ENCODE assay signal across 1 cellular context in the genomic region with DNA sequence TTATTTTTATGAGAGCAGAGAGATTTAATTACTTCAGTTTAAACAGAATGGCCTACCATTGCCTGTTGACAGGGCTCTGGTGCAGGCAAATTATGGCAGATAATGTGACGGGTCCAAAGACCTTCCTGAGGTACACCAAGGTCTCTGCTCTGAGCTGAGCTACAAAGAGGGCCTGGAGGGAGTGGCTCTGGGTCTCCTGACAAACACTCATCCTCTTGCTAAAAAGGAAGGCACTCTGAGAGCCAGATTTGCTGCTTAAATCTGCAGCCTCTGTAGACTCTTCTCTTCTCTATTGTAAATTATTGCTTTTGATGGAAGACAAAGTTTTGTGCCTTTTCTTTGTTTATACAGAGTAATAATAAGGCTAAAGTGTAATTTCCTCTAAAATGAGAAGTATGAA.
TF ChIP-seq lines count a peak whose summit lies in the region.

No MANE protein-coding gene starts in this region.

TF ChIP-seq in IMR-90, 13 proteins besides CTCF, POLR2A, EP300 and RAD21 (continued from another document):
- TF ChIP-seq MAZ (IDR thresholded peaks at IDR 0.05; ENCODE audit: borderline replicate concordance, low read depth, low read length) (no peak), CHD1 (IDR thresholded peaks at IDR 0.05; ENCODE audit: low read depth, low read length) (no peak), BHLHE40 (IDR thresholded peaks at IDR 0.05; ENCODE audit: low read depth, low read length) (no peak), NFE2L2 (IDR thresholded peaks at IDR 0.05; ENCODE audit: low read depth, low read length) (no peak), MAFK (IDR thresholded peaks at IDR 0.05; ENCODE audit: low read depth, low read length) (no peak), MXI1 (IDR thresholded peaks at IDR 0.05; ENCODE audit: borderline replicate concordance, low read depth, low read length) (no peak), RCOR1 (IDR thresholded peaks at IDR 0.05; ENCODE audit: insufficient replicate concordance, low read length) (no peak), FOS (IDR thresholded peaks at IDR 0.05; ENCODE audit: low read depth, low read length) (no peak), SMC3 (IDR thresholded peaks at IDR 0.05; ENCODE audit: low read depth, low read length) (no peak)
- TF ChIP-seq, protein P1, sequence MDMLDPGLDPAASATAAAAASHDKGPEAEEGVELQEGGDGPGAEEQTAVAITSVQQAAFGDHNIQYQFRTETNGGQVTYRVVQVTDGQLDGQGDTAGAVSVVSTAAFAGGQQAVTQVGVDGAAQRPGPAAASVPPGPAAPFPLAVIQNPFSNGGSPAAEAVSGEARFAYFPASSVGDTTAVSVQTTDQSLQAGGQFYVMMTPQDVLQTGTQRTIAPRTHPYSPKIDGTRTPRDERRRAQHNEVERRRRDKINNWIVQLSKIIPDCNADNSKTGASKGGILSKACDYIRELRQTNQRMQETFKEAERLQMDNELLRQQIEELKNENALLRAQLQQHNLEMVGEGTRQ (IDR thresholded peaks at IDR 0.05; ENCODE audit: low read depth, low read length) = no peak
